In the genomic region with DNA sequence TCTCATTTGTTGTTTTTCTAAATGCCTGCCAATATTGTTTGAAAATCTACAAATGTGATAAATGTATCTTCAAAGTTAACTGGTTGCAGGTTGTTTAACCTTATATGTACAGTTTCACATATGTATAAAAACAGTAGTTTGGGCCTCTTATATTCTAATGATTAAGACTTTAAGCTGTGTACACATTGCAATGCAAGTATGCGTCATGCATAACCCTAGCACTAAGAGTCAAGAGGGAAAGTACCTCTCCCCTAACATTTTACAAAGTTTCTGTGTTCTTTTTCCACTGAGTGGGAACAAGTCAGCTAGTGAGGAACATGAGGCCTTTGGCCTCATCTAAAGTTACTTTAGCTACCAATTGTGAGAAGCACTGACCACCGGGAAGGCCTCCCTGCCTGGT, we compare ENCODE assay signal across 24 cellular contexts. TPM values are rescaled to one million over a fixed set of nuclear protein-coding genes. Genes with fewer than 3 reads are reported as not detected.
DNase-seq lines count a peak whose midpoint lies in the region; ATAC-seq, FAIRE-seq and TF ChIP-seq lines count a peak whose summit lies in the region.
"Had no signal": no experiment of that assay in that cellular context is flagged by ENCODE, and none has a peak within 500 bp of the region (broad histone marks: within the 10 kb centered on the region; RNA-seq: fewer than 3 reads in every experiment).

No MANE protein-coding gene starts in this region.

- intact Hi-C loops in activated CD4-positive, alpha-beta T cell treated with anti-CD3 and anti-CD28 coated beads for 36 hours (cut with DNase I, micrococcal nuclease) = no loop called here
- intact Hi-C loops in CD4-positive, alpha-beta T cell (cut with DNase I, micrococcal nuclease) = loop anchor here in 1 of 2 experiments (2.0 kb wide), 1 partner anchor 51 kb away; no protein-coding TSS in a partner anchor
- intact Hi-C loops in dorsolateral prefrontal cortex (cut with DNase I) = no loop called here

- H3K36me3 ChIP-seq in bronchial epithelial cell (ENCODE audit: control insufficient read depth, insufficient read depth, low read length) = no peaks in the 10 kb centered on the region
- H3K36me3 ChIP-seq: MG63, Peyer's patch had no signal

- H3K9me3 Mint-ChIP-seq in activated CD4-positive, alpha-beta T cell treated with anti-CD3 and anti-CD28 coated beads for 36 hours (ENCODE audit: low read depth) = no peaks in the 10 kb centered on the region
- H3K9me3 Mint-ChIP-seq in CD4-positive, alpha-beta T cell = no peaks in the 10 kb centered on the region
- H3K9me3 Mint-ChIP-seq in stimulated activated effector memory CD8-positive, alpha-beta T cell treated with anti-CD3 and anti-CD28 coated beads, Interleukin-12 subunit alpha, Interleukin-12 subunit beta, amount 100 ng/mL, for 72 hours = no peaks in the 10 kb centered on the region

- no peak for FAIRE-seq in bronchial epithelial cell (lab: Jason Lieb, UNC)
- FAIRE-seq: GM12892, GM18507 had no signal

- DNase-seq in activated CD4-positive, alpha-beta T cell treated with anti-CD3 and anti-CD28 coated beads for 36 hours = no peak
- no peak for DNase-seq in activated CD4-positive, alpha-beta T cell treated with anti-CD3 and anti-CD28 coated beads, Interleukin-2, amount 50 U/mL, for 48 hours
- DNase-seq in CD4-positive, alpha-beta T cell = no peak
- DNase-seq in bronchial epithelial cell (ENCODE audit: low read depth) (peak; percentile 70), nucleus accumbens (lab: John Stamatoyannopoulos, UW) (no peak), COR-L47 (lab: John Stamatoyannopoulos, UW) (no peak), dorsolateral prefrontal cortex (no peak)
- peak in 1 of 2 donors; percentile 45 for DNase-seq in stimulated activated effector memory CD8-positive, alpha-beta T cell treated with anti-CD3 and anti-CD28 coated beads, Interleukin-12 subunit alpha, Interleukin-12 subunit beta, amount 100 ng/mL, for 72 hours (ENCODE audit: low spot score in 2 of 2)
- DNase-seq: 8988T; DMS79; GOT3; Kasumi-1; MG63; NCI-H1092; NCI-H1436 treated with DMSO at 0.1 percent for 48 hours; NCI-H2029; NCI-H2171; NCI-H446; NCI-H526 treated with DMSO at 0.1 percent for 48 hours; NK-92 treated with Interleukin-12 subunit alpha and Interleukin-12 subunit beta, amount 100 ng/mL, for 24 hours; Peyer's patch had no signal

- no peak overlapping the region for H3K4me3 ChIP-seq in bronchial epithelial cell (ENCODE audit: low read depth, low read length)
- no peak overlapping the region for H3K4me3 ChIP-seq in dorsolateral prefrontal cortex
- H3K4me3 ChIP-seq: MG63, Peyer's patch had no signal

- H3K27ac Mint-ChIP-seq in activated CD4-positive, alpha-beta T cell treated with anti-CD3 and anti-CD28 coated beads for 36 hours = no peak overlapping the region
- H3K27ac Mint-ChIP-seq in CD4-positive, alpha-beta T cell = peak overlapping the region; percentile 59
- H3K27ac Mint-ChIP-seq in stimulated activated effector memory CD8-positive, alpha-beta T cell treated with anti-CD3 and anti-CD28 coated beads, Interleukin-12 subunit alpha, Interleukin-12 subunit beta, amount 100 ng/mL, for 72 hours = peak overlapping the region; percentile 49

- H3K27me3 ChIP-seq in CD4-positive, alpha-beta T cell (ENCODE audit: control insufficient read depth, insufficient read depth, low read length) = no peaks in the 10 kb centered on the region
- H3K27me3 ChIP-seq in bronchial epithelial cell (ENCODE audit: control insufficient read depth, insufficient read depth, low read length) (no peaks in the 10 kb centered on the region), dorsolateral prefrontal cortex (no peaks in the 10 kb centered on the region)
- H3K27me3 ChIP-seq: MG63, Peyer's patch had no signal

- POLR2A ChIA-PET in activated CD4-positive, alpha-beta T cell treated with anti-CD3 and anti-CD28 coated beads for 36 hours (lab: Charles Lee) = no interaction called here
- POLR2A ChIA-PET in CD4-positive, alpha-beta T cell (lab: Charles Lee) = interaction anchor here (2.1 kb wide), 1 partner anchor 10 kb away, joined by 9 read pairs; no protein-coding TSS in a partner anchor

- H3K9me3 ChIP-seq in CD4-positive, alpha-beta T cell (ENCODE audit: control insufficient read depth, low read length) = no peaks in the 10 kb centered on the region
- H3K9me3 ChIP-seq: MG63, Peyer's patch had no signal

- H3K27me3 Mint-ChIP-seq in activated CD4-positive, alpha-beta T cell treated with anti-CD3 and anti-CD28 coated beads for 36 hours = no peaks in the 10 kb centered on the region
- no peaks in the 10 kb centered on the region for H3K27me3 Mint-ChIP-seq in CD4-positive, alpha-beta T cell
- H3K27me3 Mint-ChIP-seq: B cell had no signal

- no peak overlapping the region for H3K27ac ChIP-seq in CD4-positive, alpha-beta T cell (ENCODE audit: low read depth, low read length)
- no peak overlapping the region for H3K27ac ChIP-seq in dorsolateral prefrontal cortex
- H3K27ac ChIP-seq: Peyer's patch had no signal

- H3K36me3 Mint-ChIP-seq in activated CD4-positive, alpha-beta T cell treated with anti-CD3 and anti-CD28 coated beads for 36 hours (ENCODE audit: low read depth) = peaks cover 8% of the 10 kb centered on the region
- H3K36me3 Mint-ChIP-seq in CD4-positive, alpha-beta T cell (ENCODE audit: low read depth) = peaks cover 14% of the 10 kb centered on the region
- peaks cover 45% of the 10 kb centered on the region for H3K36me3 Mint-ChIP-seq in stimulated activated effector memory CD8-positive, alpha-beta T cell treated with anti-CD3 and anti-CD28 coated beads, Interleukin-12 subunit alpha, Interleukin-12 subunit beta, amount 100 ng/mL, for 72 hours

- peaks cover 71% of the 10 kb centered on the region for H3K4me1 Mint-ChIP-seq in activated CD4-positive, alpha-beta T cell treated with anti-CD3 and anti-CD28 coated beads for 36 hours
- H3K4me1 Mint-ChIP-seq in CD4-positive, alpha-beta T cell (ENCODE audit: low read depth) = peaks cover 81% of the 10 kb centered on the region
- peaks cover 84% of the 10 kb centered on the region for H3K4me1 Mint-ChIP-seq in stimulated activated effector memory CD8-positive, alpha-beta T cell treated with anti-CD3 and anti-CD28 coated beads, Interleukin-12 subunit alpha, Interleukin-12 subunit beta, amount 100 ng/mL, for 72 hours

- peak; percentile 50 for ATAC-seq in activated CD4-positive, alpha-beta T cell treated with anti-CD3 and anti-CD28 coated beads for 36 hours
- ATAC-seq in CD4-positive, alpha-beta T cell (ENCODE audit: poor library complexity) = no peak
- peak; percentile 68 for ATAC-seq in stimulated activated effector memory CD8-positive, alpha-beta T cell treated with anti-CD3 and anti-CD28 coated beads, Interleukin-12 subunit alpha, Interleukin-12 subunit beta, amount 100 ng/mL, for 72 hours

- TF ChIP-seq CTCF in CD4-positive, alpha-beta T cell (IDR thresholded peaks at IDR 0.05) = no peak
- no peak for TF ChIP-seq CTCF in bronchial epithelial cell (IDR thresholded peaks at IDR 0.05; ENCODE audit: insufficient read depth, low read length, severe bottlenecking)
- TF ChIP-seq CTCF in dorsolateral prefrontal cortex (IDR thresholded peaks at IDR 0.05 in 54 of 56, conservative IDR thresholded peaks at IDR 0.05 in 2 of 56; ENCODE audit: low read depth in 1 of 56, partially characterized antibody in 56 of 56) = no peak

- CTCF ChIA-PET in activated CD4-positive, alpha-beta T cell treated with anti-CD3 and anti-CD28 coated beads for 36 hours (lab: Charles Lee) = interaction anchor here (0.6 kb wide), 1 partner anchor 30 kb away, joined by 3 read pairs; no protein-coding TSS in a partner anchor
- CTCF ChIA-PET in CD4-positive, alpha-beta T cell (lab: Charles Lee) = no interaction called here

- no peak overlapping the region for H3K4me3 Mint-ChIP-seq in activated CD4-positive, alpha-beta T cell treated with anti-CD3 and anti-CD28 coated beads for 36 hours
- H3K4me3 Mint-ChIP-seq in CD4-positive, alpha-beta T cell = peak overlapping the region; percentile 39
- peak overlapping the region; percentile 26 for H3K4me3 Mint-ChIP-seq in stimulated activated effector memory CD8-positive, alpha-beta T cell treated with anti-CD3 and anti-CD28 coated beads, Interleukin-12 subunit alpha, Interleukin-12 subunit beta, amount 100 ng/mL, for 72 hours
- H3K4me3 Mint-ChIP-seq: B cell had no signal

RNA-seq across cellular contexts. Expression of gene MICB, which starts 25.7 kb away (rescaled TPM):
- 10 to 100 TPM; 19.6 to 19.7 TPM for total RNA-seq in activated CD4-positive, alpha-beta T cell treated with anti-CD3 and anti-CD28 coated beads for 36 hours
- total RNA-seq in CD4-positive, alpha-beta T cell = 10 to 100 TPM; 14.3 to 14.7 TPM
- total RNA-seq in bronchial epithelial cell = 2.9 and 3.7 TPM in 2 replicates
- total RNA-seq in dorsolateral prefrontal cortex = 1 to 10 TPM in 84 of 120 experiments, under 1 TPM in 34, not detected in 2; 0.20 to 5.9 (median 1.4) TPM

RNA-seq across cellular contexts. Expression of gene MCCD1, which starts 56.5 kb away (rescaled TPM):
- not detected for total RNA-seq in activated CD4-positive, alpha-beta T cell treated with anti-CD3 and anti-CD28 coated beads for 36 hours
- not detected for total RNA-seq in CD4-positive, alpha-beta T cell
- total RNA-seq in bronchial epithelial cell (not detected in 2 replicates), dorsolateral prefrontal cortex (not detected)
- total RNA-seq: B cell, Peyer's patch had no signal
